In the genomic region with DNA sequence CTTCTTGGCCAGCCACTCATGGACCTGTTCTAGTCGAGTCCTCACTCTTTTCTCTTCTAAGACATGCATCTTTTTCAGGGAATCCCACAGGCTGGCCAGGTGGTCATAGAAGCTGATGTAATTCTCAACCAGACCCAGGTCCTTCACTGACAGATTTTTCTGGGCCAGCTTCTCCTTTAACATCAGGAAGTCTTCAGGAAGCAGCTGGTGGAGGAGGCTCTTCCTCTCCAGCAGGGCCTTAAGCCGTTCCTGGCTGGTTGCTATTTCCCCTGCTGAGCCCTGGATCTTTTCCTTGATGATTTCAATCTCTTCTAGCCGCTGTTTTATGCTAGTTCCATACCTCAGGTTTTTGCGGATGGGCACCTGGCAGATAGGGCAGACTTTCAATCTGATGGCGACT, we compare ENCODE assay signal across 17 cellular contexts. TPM values are rescaled to one million over a fixed set of nuclear protein-coding genes. Genes with fewer than 3 reads are reported as not detected.
DNase-seq lines count a peak whose midpoint lies in the region; ATAC-seq lines count a peak whose summit lies in the region.
"Had no signal": no experiment of that assay in that cellular context is flagged by ENCODE, and none has a peak within 500 bp of the region (broad histone marks: within the 10 kb centered on the region; RNA-seq: fewer than 3 reads in every experiment).

No MANE protein-coding gene starts in this region.

- ATAC-seq in left lobe of liver, result peak; percentile 8
- ATAC-seq: foreskin keratinocyte had no signal

- DNase-seq in CD4-positive, alpha-beta memory T cell, result no peak
- no peak for DNase-seq in activated CD4-positive, alpha-beta memory T cell treated with anti-CD3 and anti-CD28 coated beads for 36 hours
- no peak for DNase-seq in left lobe of liver (ENCODE audit: low spot score)
- no peak for DNase-seq in occipital lobe (lab: John Stamatoyannopoulos, UW)
- no peak for DNase-seq in dedifferentiated amniotic fluid mesenchymal stem cell (ENCODE audit: extremely low spot score)
- DNase-seq in A172 (ENCODE audit: low spot score), result no peak
- DNase-seq: activated CD8-positive, alpha-beta memory T cell treated with anti-CD3 and anti-CD28 coated beads for 24 hours; activated gamma-delta T cell treated with Interleukin-2 at 50 U/mL for 16 hours; CD8-positive, alpha-beta memory T cell; EL; foreskin keratinocyte; GOT3; NCI-H187; NCI-H446 treated with DMSO at 0.1 percent for 48 hours; thyroid gland had no signal

- H3K27me3 ChIP-seq in BLaER1, result no peaks in the 10 kb centered on the region
- no peaks in the 10 kb centered on the region for H3K27me3 ChIP-seq in CD4-positive, alpha-beta memory T cell (ENCODE audit: insufficient read depth, low read length)
- H3K27me3 ChIP-seq: foreskin keratinocyte, thyroid gland had no signal

- H3K9ac ChIP-seq in BLaER1, result peak overlapping the region; percentile 38

- no peaks in the 10 kb centered on the region for H3K27me3 Mint-ChIP-seq in CD4-positive, alpha-beta memory T cell
- no peaks in the 10 kb centered on the region for H3K27me3 Mint-ChIP-seq in activated CD4-positive, alpha-beta memory T cell treated with anti-CD3 and anti-CD28 coated beads for 36 hours
- H3K27me3 Mint-ChIP-seq: CD8-positive, alpha-beta memory T cell had no signal

- no peak overlapping the region for H3K4me3 Mint-ChIP-seq in CD4-positive, alpha-beta memory T cell
- no peak overlapping the region for H3K4me3 Mint-ChIP-seq in activated CD4-positive, alpha-beta memory T cell treated with anti-CD3 and anti-CD28 coated beads for 36 hours
- H3K4me3 Mint-ChIP-seq: CD8-positive, alpha-beta memory T cell had no signal

- H3K27ac Mint-ChIP-seq in CD4-positive, alpha-beta memory T cell, result peak overlapping the region in 5 of 7 donors; percentile 1 to 71 (median 48)
- H3K27ac Mint-ChIP-seq in activated CD4-positive, alpha-beta memory T cell treated with anti-CD3 and anti-CD28 coated beads for 36 hours, result peak overlapping the region; percentile 58

- intact Hi-C loops in CD4-positive, alpha-beta memory T cell (cut with micrococcal nuclease), result no loop called here
- intact Hi-C loops in activated CD4-positive, alpha-beta memory T cell treated with anti-CD3 and anti-CD28 coated beads for 36 hours (cut with micrococcal nuclease), result no loop called here

- H3K27ac ChIP-seq in BLaER1, result peak overlapping the region; percentile 54
- H3K27ac ChIP-seq in CD4-positive, alpha-beta memory T cell (ENCODE audit: low read depth, low read length), result no peak overlapping the region
- H3K27ac ChIP-seq: foreskin keratinocyte, thyroid gland had no signal

- peaks cover 55% of the 10 kb centered on the region for H4K20me1 ChIP-seq in BLaER1

- peaks cover 22% of the 10 kb centered on the region for H3K4me1 ChIP-seq in BLaER1
- no peaks in the 10 kb centered on the region for H3K4me1 ChIP-seq in CD4-positive, alpha-beta memory T cell (ENCODE audit: insufficient read depth, low read length)
- H3K4me1 ChIP-seq: foreskin keratinocyte, thyroid gland had no signal

- no peaks in the 10 kb centered on the region for H3K9me3 Mint-ChIP-seq in CD4-positive, alpha-beta memory T cell
- no peaks in the 10 kb centered on the region for H3K9me3 Mint-ChIP-seq in activated CD4-positive, alpha-beta memory T cell treated with anti-CD3 and anti-CD28 coated beads for 36 hours
- H3K9me3 Mint-ChIP-seq: CD8-positive, alpha-beta memory T cell had no signal

- peak overlapping the region; percentile 60 for H3K4me2 ChIP-seq in BLaER1

- CTCF ChIA-PET in CD4-positive, alpha-beta memory T cell (lab: Charles Lee; ENCODE audit: partially characterized antibody), result interaction anchor here (1.0 to 4.6 kb wide), 5 partner anchors 13 to 74 kb away, joined by 3 to 37 read pairs (median 8); no protein-coding TSS in a partner anchor
- CTCF ChIA-PET in activated CD4-positive, alpha-beta memory T cell treated with anti-CD3 and anti-CD28 coated beads for 36 hours (lab: Charles Lee), result interaction anchor here (0.5 to 2.9 kb wide), 8 partner anchors 11 to 115 kb away, joined by 3 to 12 read pairs (median 4); no protein-coding TSS in a partner anchor

- no peaks in the 10 kb centered on the region for H3K9me3 ChIP-seq in BLaER1
- no peaks in the 10 kb centered on the region for H3K9me3 ChIP-seq in CD4-positive, alpha-beta memory T cell (ENCODE audit: control insufficient read depth in 1 of 2, low read length in 2 of 2)
- H3K9me3 ChIP-seq: thyroid gland had no signal

- H3K36me3 Mint-ChIP-seq in CD4-positive, alpha-beta memory T cell, result peaks cover 46 to 78% of the 10 kb centered on the region in 2 donors
- peaks cover 58% of the 10 kb centered on the region for H3K36me3 Mint-ChIP-seq in activated CD4-positive, alpha-beta memory T cell treated with anti-CD3 and anti-CD28 coated beads for 36 hours

- POLR2A ChIA-PET in CD4-positive, alpha-beta memory T cell (lab: Charles Lee; ENCODE audit: partially characterized antibody), result interaction anchor here (0.7 to 0.9 kb wide), 2 partner anchors 30 to 76 kb away, joined by 3 read pairs; partner anchors contain the start of gene ZNFX1
- POLR2A ChIA-PET in activated CD4-positive, alpha-beta memory T cell treated with anti-CD3 and anti-CD28 coated beads for 36 hours (lab: Charles Lee), result interaction anchor here (0.6 kb wide), 1 partner anchor 12 kb away, joined by 4 read pairs; no protein-coding TSS in a partner anchor

- no peak overlapping the region for H3K4me3 ChIP-seq in BLaER1
- no peak overlapping the region for H3K4me3 ChIP-seq in CD4-positive, alpha-beta memory T cell (ENCODE audit: low read length in 2 of 2)
- H3K4me3 ChIP-seq: lung, thyroid gland had no signal

- peaks cover 5 to 8% (median 7%) of the 10 kb centered on the region in 4 donors for H3K4me1 Mint-ChIP-seq in CD4-positive, alpha-beta memory T cell
- peaks cover 2% of the 10 kb centered on the region for H3K4me1 Mint-ChIP-seq in activated CD4-positive, alpha-beta memory T cell treated with anti-CD3 and anti-CD28 coated beads for 36 hours (ENCODE audit: low read depth)

- peaks cover 100% of the 10 kb centered on the region for H3K36me3 ChIP-seq in BLaER1
- peaks cover 82% of the 10 kb centered on the region for H3K36me3 ChIP-seq in CD4-positive, alpha-beta memory T cell (ENCODE audit: insufficient read depth, low read length)

RNA-seq across cellular contexts. Expression of gene DDX27, which starts 28.6 kb away (rescaled TPM):
- 10 to 100 TPM; 60.3 to 60.4 TPM for total RNA-seq in CD4-positive, alpha-beta memory T cell
- 10 to 100 TPM; 21.6 to 47.1 TPM for polyA plus RNA-seq in CD4-positive, alpha-beta memory T cell
- 10 to 100 TPM; 42.8 to 43.5 TPM for total RNA-seq in activated CD4-positive, alpha-beta memory T cell treated with anti-CD3 and anti-CD28 coated beads for 36 hours
- total RNA-seq in left lobe of liver (8.4 TPM), occipital lobe (18.2 TPM)
- total RNA-seq in A172 (2014; rRNA removed; shearing (Covaris generic)), result 50.7 and 66.2 TPM in 2 replicates

RNA-seq across cellular contexts. Expression of gene ZNFX1, which starts 30.1 kb away (rescaled TPM):
- total RNA-seq in CD4-positive, alpha-beta memory T cell, result 10 to 100 TPM; 73.8 to 78.4 TPM
- polyA plus RNA-seq in CD4-positive, alpha-beta memory T cell, result 10 to 100 TPM; 30.8 to 88.8 TPM
- total RNA-seq in activated CD4-positive, alpha-beta memory T cell treated with anti-CD3 and anti-CD28 coated beads for 36 hours, result 10 to 100 TPM; 42.5 to 45.3 TPM
- total RNA-seq in left lobe of liver (10.0 TPM), occipital lobe (14.0 TPM)
- 33.8 and 34.2 TPM in 2 replicates for total RNA-seq in A172 (2014; rRNA removed; shearing (Covaris generic))

RNA-seq across cellular contexts. Expression of gene STAU1, which starts 59.7 kb away (rescaled TPM):
- total RNA-seq in CD4-positive, alpha-beta memory T cell, result 10 to 100 TPM; 49.4 to 49.9 TPM
- polyA plus RNA-seq in CD4-positive, alpha-beta memory T cell, result 10 to 100 TPM; 23.2 to 48.7 TPM
- 10 to 100 TPM; 59.8 to 62.3 TPM for total RNA-seq in activated CD4-positive, alpha-beta memory T cell treated with anti-CD3 and anti-CD28 coated beads for 36 hours
- total RNA-seq in left lobe of liver (57.5 TPM), occipital lobe (47.9 TPM)
- total RNA-seq in A172 (2014; rRNA removed; shearing (Covaris generic)), result 65.7 and 65.9 TPM in 2 replicates
